In the genomic region with DNA sequence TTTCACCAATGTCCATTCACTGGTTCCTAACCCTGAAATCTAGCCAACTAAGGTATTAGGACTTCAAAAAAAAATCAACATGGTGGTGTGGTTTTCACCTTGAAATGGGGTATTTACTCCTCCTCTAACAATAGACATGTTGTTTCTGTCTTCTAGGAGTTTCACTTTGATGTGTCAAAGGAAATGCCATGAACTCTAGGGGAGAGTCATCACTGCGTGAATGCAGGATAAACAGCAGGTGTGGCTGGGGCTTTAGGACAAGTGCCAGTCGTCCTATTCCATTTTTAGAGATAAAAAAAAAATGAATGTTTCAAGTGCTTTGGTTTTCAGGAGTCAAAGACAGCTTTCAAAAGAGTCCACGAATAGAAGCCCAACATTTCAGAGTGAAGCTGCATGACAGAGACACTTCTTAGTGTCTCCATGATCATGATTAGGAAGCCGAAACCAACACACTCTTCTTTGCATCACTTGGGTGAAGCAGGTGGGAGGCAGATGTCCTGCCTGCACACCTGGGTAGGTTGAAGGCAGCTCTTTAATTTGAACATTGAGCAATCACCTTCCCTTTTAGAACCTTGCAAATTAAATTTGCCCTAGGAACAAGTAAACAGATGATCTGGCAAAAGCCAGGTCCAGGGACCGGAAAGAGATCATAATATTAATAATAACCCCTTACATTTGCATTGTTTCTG, we compare ENCODE assay signal across 8 cellular contexts.
A peak's percentile ranks its signal among the peaks of the same experiment; 100 is the strongest.
DNase-seq lines count a peak whose midpoint lies in the region; ATAC-seq lines count a peak whose summit lies in the region.

No MANE protein-coding gene starts in this region.

- H3K36me3 Mint-ChIP-seq in T-cell, result no peaks in the 10 kb centered on the region

- peak; percentile 66 for DNase-seq in LHCN-M2 (ENCODE audit: low read depth)
- peak; percentile 57 for DNase-seq in kidney tubule cell (ENCODE audit: low spot score)
- DNase-seq in T-cell, result no peak
- no peak for DNase-seq in NCI-H1930 (lab: John Stamatoyannopoulos, UW)
- DNase-seq in AG08395 (ENCODE audit: low spot score), result no peak
- DNase-seq in anterior cingulate cortex (lab: John Stamatoyannopoulos, UW), result no peak

- CTCF ChIA-PET in T-cell (lab: Charles Lee), result no interaction called here

- no peak overlapping the region for H3K27ac Mint-ChIP-seq in T-cell

- peaks cover 4 to 6% (median 6%) of the 10 kb centered on the region in 3 donors for H3K4me1 Mint-ChIP-seq in T-cell

- peaks cover 2 to 3% of the 10 kb centered on the region in 2 donors for H3K27me3 Mint-ChIP-seq in T-cell

- ATAC-seq in GM18867 (IDR thresholded peaks at IDR 0.05; ENCODE audit: unreplicated experiment) (peak; percentile 91), GM21825 (IDR thresholded peaks at IDR 0.05; ENCODE audit: unreplicated experiment) (peak; percentile 96), T-cell (replicated peaks in 1 of 4) (no peak)

- POLR2A ChIA-PET in T-cell (lab: Charles Lee), result interaction anchor here in 1 of 2 donors (0.6 kb wide), 1 partner anchor 1062 kb away, joined by 3 read pairs; no protein-coding TSS in a partner anchor

- no peaks in the 10 kb centered on the region for H3K9me3 Mint-ChIP-seq in T-cell

- H3K4me3 Mint-ChIP-seq in T-cell, result no peak overlapping the region

Comparison
In these comparisons a context has a peak if more than half of its experiments do, and no peak if none do; other contexts are left out.
1. ATAC-seq: peak in GM18867 (single experiment) and GM21825 (single experiment); none in T-cell (0 of 4).
2. DNase-seq: peak in LHCN-M2 (single experiment) and kidney tubule cell (single experiment); none in T-cell (0 of 34), NCI-H1930 (0 of 2), AG08395 (single experiment) and anterior cingulate cortex (0 of 58).